ENCODE assay signal across 7 cellular contexts in the genomic region with DNA sequence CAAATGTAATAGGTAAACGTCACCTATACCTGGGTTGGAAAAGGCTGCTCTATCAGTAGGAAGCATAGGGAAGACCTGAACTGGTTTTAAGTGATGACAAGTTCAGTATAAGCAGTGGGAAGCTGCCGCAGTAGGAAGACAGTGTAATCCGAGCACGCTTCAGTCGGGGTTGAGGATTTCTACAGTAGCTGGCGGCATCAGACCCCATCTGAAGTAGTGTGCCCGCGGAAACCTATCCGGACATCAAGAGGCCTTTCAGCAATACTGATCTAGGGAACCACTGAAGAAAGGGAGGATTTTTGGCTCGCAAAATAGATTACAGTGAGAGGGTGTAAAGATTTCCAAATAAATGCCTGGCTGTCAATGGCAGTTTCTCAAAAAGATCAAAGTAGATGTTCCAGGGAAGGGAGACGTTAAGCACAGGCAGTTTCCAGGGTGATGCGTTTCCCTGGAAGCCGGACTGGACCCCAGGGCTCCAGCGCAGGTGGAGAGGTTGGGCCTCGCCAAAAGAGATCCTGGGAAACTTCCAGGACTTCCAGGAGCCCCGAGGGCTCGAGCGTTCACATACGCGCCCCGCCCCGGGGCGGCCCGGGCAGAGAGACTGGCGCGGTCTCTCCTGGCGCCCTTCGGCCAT. TPM values are rescaled to one million over a fixed set of nuclear protein-coding genes. Genes with fewer than 3 reads are reported as not detected.
A peak's percentile ranks its signal among the peaks of the same experiment; 100 is the strongest.
DNase-seq lines count a peak whose midpoint lies in the region; ATAC-seq lines count a peak whose summit lies in the region.
"Had no signal": no experiment of that assay in that cellular context is flagged by ENCODE, and none has a peak within 500 bp of the region (broad histone marks: within the 10 kb centered on the region; RNA-seq: fewer than 3 reads in every experiment).

No MANE protein-coding gene starts in this region.

- DNase-seq in DMS79 treated with DMSO at 0.1 percent for 48 hours (lab: John Stamatoyannopoulos, UW) (peak; percentile 64), SW480 (ENCODE audit: low spot score) (peak; percentile 42), left lobe of liver (ENCODE audit: low spot score) (peak; percentile 32), epidermal melanocyte (ENCODE audit: insufficient read length, low spot score) (no peak), HCEC 1CT (no peak)

- ATAC-seq in left lobe of liver (no peak), HG03378 (IDR thresholded peaks at IDR 0.05; ENCODE audit: unreplicated experiment) (no peak)

RNA-seq across cellular contexts. Expression of a gene that starts 5.3 kb away (rescaled TPM):
- 0.86 TPM for total RNA-seq in left lobe of liver

RNA-seq across cellular contexts. Expression of a gene that starts 6.1 kb away (rescaled TPM):
- total RNA-seq in left lobe of liver, result 2.8 TPM

RNA-seq across cellular contexts. Expression of a gene that starts 18.7 kb away (rescaled TPM):
- 11.7 TPM for total RNA-seq in left lobe of liver

RNA-seq across cellular contexts. Expression of a gene that starts 18.9 kb away (rescaled TPM):
- total RNA-seq in left lobe of liver, result 74.1 TPM

RNA-seq across cellular contexts. Expression of a gene that starts 22.4 kb away (rescaled TPM):
- total RNA-seq in left lobe of liver, result 0.23 TPM
- total RNA-seq: LHCN-M2 had no signal

Comparison
In these comparisons a context has a peak if more than half of its experiments do, and no peak if none do; other contexts are left out.
1. DNase-seq: peak in DMS79 treated with DMSO at 0.1 percent for 48 hours (single experiment), SW480 (single experiment) and left lobe of liver (single experiment); none in epidermal melanocyte (single experiment) and HCEC 1CT (single experiment).